Comparison of ENCODE assay signal across 29 cellular contexts in genomic region chr2:114631146-114631545, GRCh38.
"Had no signal": no experiment of that assay in that cellular context is flagged by ENCODE, and none has a peak within 500 bp of the region (broad histone marks: within the 10 kb centered on the region; RNA-seq: fewer than 3 reads in every experiment).

No MANE protein-coding gene starts in this region.

- H3K27ac Mint-ChIP-seq: immature natural killer cell; naive thymus-derived CD8-positive, alpha-beta T cell; nephron; stimulated activated naive CD8-positive, alpha-beta T cell treated with anti-CD3 and anti-CD28 coated beads, Interleukin-15, Interleukin-2, amounts not matched to agents 100 ng/mL and 50 ng/mL, for 24 hours had no signal

- DNase-seq: hippocampal formation; immature natural killer cell; kidney; left colon; left lung; lower lobe of right lung; mammary epithelial cell; mesenchymal stem cell; naive thymus-derived CD8-positive, alpha-beta T cell; pancreas; posterior cingulate gyrus; retina; right cardiac atrium; stimulated activated CD4-positive, alpha-beta T cell treated with anti-CD3 and anti-CD28 coated beads, Interleukin-12 subunit alpha, Interleukin-12 subunit beta, amount 100 ng/mL, for 4 hours; stimulated activated CD4-positive, alpha-beta T cell treated with anti-CD3 and anti-CD28 coated beads, Interleukin-15, amount 100 ng/mL, for 24 hours; stimulated activated CD4-positive, alpha-beta T cell treated with anti-CD3 and anti-CD28 coated beads, Interleukin-2, amount 100 ng/mL, for 24 hours; stimulated activated CD4-positive, alpha-beta T cell treated with anti-CD3 and anti-CD28 coated beads, Interleukin-4, amount 100 ng/mL, for 1 hour; stimulated activated naive CD4-positive, alpha-beta T cell; tibial artery; trophoblast cell; upper lobe of right lung had no signal

- H3K27ac ChIP-seq: left lung, lower lobe of right lung, pancreas, prostate gland, skin epidermis, suprapubic skin, thoracic aorta, tibial artery, upper lobe of right lung had no signal

- H3K4me1 ChIP-seq: left lung, lower lobe of right lung, pancreas, prostate gland, suprapubic skin, tibial artery, upper lobe of right lung had no signal

- H3K4me3 Mint-ChIP-seq: immature natural killer cell; naive thymus-derived CD8-positive, alpha-beta T cell; nephron; neural crest cell; stimulated activated naive CD8-positive, alpha-beta T cell treated with anti-CD3 and anti-CD28 coated beads, Interleukin-15, Interleukin-2, amounts not matched to agents 100 ng/mL and 50 ng/mL, for 24 hours had no signal

- H3K27me3 ChIP-seq: left lung, pancreas, suprapubic skin, tibial artery, upper lobe of right lung had no signal

- H3K36me3 ChIP-seq: left lung, lower lobe of right lung, pancreas, prostate gland, suprapubic skin, thoracic aorta, tibial artery, upper lobe of right lung had no signal

- H3K4me1 Mint-ChIP-seq: immature natural killer cell; naive thymus-derived CD8-positive, alpha-beta T cell; neural crest cell had no signal

- H3K9me3 Mint-ChIP-seq: nephron; neural crest cell; stimulated activated naive CD8-positive, alpha-beta T cell treated with anti-CD3 and anti-CD28 coated beads, Interleukin-15, Interleukin-2, amounts not matched to agents 100 ng/mL and 50 ng/mL, for 24 hours had no signal

- ATAC-seq: left colon; left lung; lower lobe of right lung; naive thymus-derived CD8-positive, alpha-beta T cell; pancreas; right cardiac atrium; sciatic nerve; upper lobe of right lung had no signal

- H3K36me3 Mint-ChIP-seq: immature natural killer cell; naive thymus-derived CD8-positive, alpha-beta T cell had no signal

- H3K27me3 Mint-ChIP-seq: naive thymus-derived CD8-positive, alpha-beta T cell; stimulated activated naive CD8-positive, alpha-beta T cell treated with anti-CD3 and anti-CD28 coated beads, Interleukin-15, Interleukin-2, amounts not matched to agents 100 ng/mL and 50 ng/mL, for 24 hours had no signal

- H3K4me3 ChIP-seq: left lung, lower lobe of right lung, pancreas, prostate gland, skin epidermis, suprapubic skin, thoracic aorta, tibial artery, upper lobe of right lung had no signal
